Comparison of ENCODE assay signal across 1 cellular context in genomic region chr2:227163998-227164744, GRCh38.
TF ChIP-seq lines count a peak whose summit lies in the region.

TSS of gene COL4A3 (plus strand) at chr2:227164624. CDS start at chr2:227164727, 103 bp downstream.
TSS of gene COL4A4 (minus strand) at chr2:227164205. CDS start at chr2:227147483, 16,722 bp downstream.

TF ChIP-seq in HEK293, 187 proteins besides CTCF, POLR2A, EP300 and RAD21 (continued from another document and continues in another):
- TF ChIP-seq ZNF398 (tag by site-specific recombination; IDR thresholded peaks at IDR 0.05) (peak; percentile 83), GLIS2 (tag by site-specific recombination; IDR thresholded peaks at IDR 0.05) (peak; percentile 64), HOXA7 (CRISPR knock-in tag; IDR thresholded peaks at IDR 0.05; ENCODE audit: borderline replicate concordance) (no peak), EGR2 (tag by site-specific recombination; IDR thresholded peaks at IDR 0.05; ENCODE audit: low read depth) (peak; percentile 32; the same call in 1 of the 2 replicates), YY2 (tag by site-specific recombination; IDR thresholded peaks at IDR 0.05) (no peak), ZNF16 (tag by site-specific recombination; IDR thresholded peaks at IDR 0.05; ENCODE audit: low read depth) (no peak), ZNF2 (tag by site-specific recombination; IDR thresholded peaks at IDR 0.05) (no peak), ZNF585B (tag by site-specific recombination; IDR thresholded peaks at IDR 0.05) (no peak), TRIM28 (IDR thresholded peaks at IDR 0.05; ENCODE audit: borderline replicate concordance, low read length) (no peak), ZNF843 (tag by site-specific recombination; IDR thresholded peaks at IDR 0.05) (0 out of 2 replicates have a peak, but pooled peaks have one; percentile 30), ZNF510 (tag by site-specific recombination; IDR thresholded peaks at IDR 0.05; ENCODE audit: insufficient replicate concordance) (no peak), ZNF391 (tag by site-specific recombination; IDR thresholded peaks at IDR 0.05; ENCODE audit: borderline replicate concordance, low read depth) (no peak), ZBTB48 (tag by site-specific recombination; IDR thresholded peaks at IDR 0.05) (peak; percentile 37; the same call in 1 of the 2 replicates), ZNF600 (tag by site-specific recombination; IDR thresholded peaks at IDR 0.05) (0 out of 2 replicates have a peak, but pooled peaks have one; percentile 37), MZF1 (tag by site-specific recombination; IDR thresholded peaks at IDR 0.05; ENCODE audit: borderline replicate concordance) (no peak), ZSCAN4 (tag by site-specific recombination; IDR thresholded peaks at IDR 0.05) (no peak), ZNF341 (tag by site-specific recombination; IDR thresholded peaks at IDR 0.05; ENCODE audit: low read depth) (peak; percentile 90), ZNF433 (tag by site-specific recombination; IDR thresholded peaks at IDR 0.05; ENCODE audit: low read depth) (no peak), ZNF366 (tag by site-specific recombination; conservative IDR thresholded peaks at IDR 0.05) (0 out of 2 replicates have a peak, but pooled peaks have one; percentile 26), ZNF146 (tag by site-specific recombination; IDR thresholded peaks at IDR 0.05) (no peak), ZNF23 (tag by site-specific recombination; IDR thresholded peaks at IDR 0.05; ENCODE audit: borderline replicate concordance) (no peak), GLIS1 (tag by site-specific recombination; IDR thresholded peaks at IDR 0.05) (no peak; the same call in 1 of the 2 replicates), ZNF18 (tag by site-specific recombination; IDR thresholded peaks at IDR 0.05) (no peak), HOXC10 (CRISPR knock-in tag; IDR thresholded peaks at IDR 0.05) (no peak), WT1 (tag by site-specific recombination; IDR thresholded peaks at IDR 0.05) (peak; percentile 90), ZNF302 (tag by site-specific recombination; IDR thresholded peaks at IDR 0.05; ENCODE audit: low read depth) (no peak), ZNF670 (tag by site-specific recombination; IDR thresholded peaks at IDR 0.05; ENCODE audit: low read depth) (no peak), KLF10 (tag by site-specific recombination; IDR thresholded peaks at IDR 0.05) (peak; percentile 93), ZNF350 (tag by site-specific recombination; IDR thresholded peaks at IDR 0.05) (no peak), ZXDB (tag by site-specific recombination; IDR thresholded peaks at IDR 0.05) (0 out of 2 replicates have a peak, but pooled peaks have one; percentile 26), ZFP37 (tag by site-specific recombination; IDR thresholded peaks at IDR 0.05) (no peak), ZNF311 (tag by site-specific recombination; IDR thresholded peaks at IDR 0.05; ENCODE audit: borderline replicate concordance) (no peak), ZBTB21 (tag by site-specific recombination; IDR thresholded peaks at IDR 0.05) (no peak)
- TF ChIP-seq, protein P1, sequence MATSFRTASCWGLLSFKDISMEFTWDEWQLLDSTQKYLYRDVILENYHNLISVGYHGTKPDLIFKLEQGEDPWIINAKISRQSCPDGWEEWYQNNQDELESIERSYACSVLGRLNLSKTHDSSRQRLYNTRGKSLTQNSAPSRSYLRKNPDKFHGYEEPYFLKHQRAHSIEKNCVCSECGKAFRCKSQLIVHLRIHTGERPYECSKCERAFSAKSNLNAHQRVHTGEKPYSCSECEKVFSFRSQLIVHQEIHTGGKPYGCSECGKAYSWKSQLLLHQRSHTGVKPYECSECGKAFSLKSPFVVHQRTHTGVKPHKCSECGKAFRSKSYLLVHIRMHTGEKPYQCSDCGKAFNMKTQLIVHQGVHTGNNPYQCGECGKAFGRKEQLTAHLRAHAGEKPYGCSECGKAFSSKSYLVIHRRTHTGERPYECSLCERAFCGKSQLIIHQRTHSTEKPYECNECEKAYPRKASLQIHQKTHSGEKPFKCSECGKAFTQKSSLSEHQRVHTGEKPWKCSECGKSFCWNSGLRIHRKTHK (tag by site-specific recombination; IDR thresholded peaks at IDR 0.05): no peak
- TF ChIP-seq, protein P2, sequence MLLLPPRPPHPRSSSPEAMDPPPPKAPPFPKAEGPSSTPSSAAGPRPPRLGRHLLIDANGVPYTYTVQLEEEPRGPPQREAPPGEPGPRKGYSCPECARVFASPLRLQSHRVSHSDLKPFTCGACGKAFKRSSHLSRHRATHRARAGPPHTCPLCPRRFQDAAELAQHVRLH (tag by site-specific recombination; IDR thresholded peaks at IDR 0.05): no peak
- TF ChIP-seq, protein P3, sequence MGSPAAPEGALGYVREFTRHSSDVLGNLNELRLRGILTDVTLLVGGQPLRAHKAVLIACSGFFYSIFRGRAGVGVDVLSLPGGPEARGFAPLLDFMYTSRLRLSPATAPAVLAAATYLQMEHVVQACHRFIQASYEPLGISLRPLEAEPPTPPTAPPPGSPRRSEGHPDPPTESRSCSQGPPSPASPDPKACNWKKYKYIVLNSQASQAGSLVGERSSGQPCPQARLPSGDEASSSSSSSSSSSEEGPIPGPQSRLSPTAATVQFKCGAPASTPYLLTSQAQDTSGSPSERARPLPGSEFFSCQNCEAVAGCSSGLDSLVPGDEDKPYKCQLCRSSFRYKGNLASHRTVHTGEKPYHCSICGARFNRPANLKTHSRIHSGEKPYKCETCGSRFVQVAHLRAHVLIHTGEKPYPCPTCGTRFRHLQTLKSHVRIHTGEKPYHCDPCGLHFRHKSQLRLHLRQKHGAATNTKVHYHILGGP (tag by site-specific recombination; IDR thresholded peaks at IDR 0.05): no peak
- TF ChIP-seq, protein P4, sequence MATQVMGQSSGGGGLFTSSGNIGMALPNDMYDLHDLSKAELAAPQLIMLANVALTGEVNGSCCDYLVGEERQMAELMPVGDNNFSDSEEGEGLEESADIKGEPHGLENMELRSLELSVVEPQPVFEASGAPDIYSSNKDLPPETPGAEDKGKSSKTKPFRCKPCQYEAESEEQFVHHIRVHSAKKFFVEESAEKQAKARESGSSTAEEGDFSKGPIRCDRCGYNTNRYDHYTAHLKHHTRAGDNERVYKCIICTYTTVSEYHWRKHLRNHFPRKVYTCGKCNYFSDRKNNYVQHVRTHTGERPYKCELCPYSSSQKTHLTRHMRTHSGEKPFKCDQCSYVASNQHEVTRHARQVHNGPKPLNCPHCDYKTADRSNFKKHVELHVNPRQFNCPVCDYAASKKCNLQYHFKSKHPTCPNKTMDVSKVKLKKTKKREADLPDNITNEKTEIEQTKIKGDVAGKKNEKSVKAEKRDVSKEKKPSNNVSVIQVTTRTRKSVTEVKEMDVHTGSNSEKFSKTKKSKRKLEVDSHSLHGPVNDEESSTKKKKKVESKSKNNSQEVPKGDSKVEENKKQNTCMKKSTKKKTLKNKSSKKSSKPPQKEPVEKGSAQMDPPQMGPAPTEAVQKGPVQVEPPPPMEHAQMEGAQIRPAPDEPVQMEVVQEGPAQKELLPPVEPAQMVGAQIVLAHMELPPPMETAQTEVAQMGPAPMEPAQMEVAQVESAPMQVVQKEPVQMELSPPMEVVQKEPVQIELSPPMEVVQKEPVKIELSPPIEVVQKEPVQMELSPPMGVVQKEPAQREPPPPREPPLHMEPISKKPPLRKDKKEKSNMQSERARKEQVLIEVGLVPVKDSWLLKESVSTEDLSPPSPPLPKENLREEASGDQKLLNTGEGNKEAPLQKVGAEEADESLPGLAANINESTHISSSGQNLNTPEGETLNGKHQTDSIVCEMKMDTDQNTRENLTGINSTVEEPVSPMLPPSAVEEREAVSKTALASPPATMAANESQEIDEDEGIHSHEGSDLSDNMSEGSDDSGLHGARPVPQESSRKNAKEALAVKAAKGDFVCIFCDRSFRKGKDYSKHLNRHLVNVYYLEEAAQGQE (tag by site-specific recombination; IDR thresholded peaks at IDR 0.05): no peak
- TF ChIP-seq, protein P5, sequence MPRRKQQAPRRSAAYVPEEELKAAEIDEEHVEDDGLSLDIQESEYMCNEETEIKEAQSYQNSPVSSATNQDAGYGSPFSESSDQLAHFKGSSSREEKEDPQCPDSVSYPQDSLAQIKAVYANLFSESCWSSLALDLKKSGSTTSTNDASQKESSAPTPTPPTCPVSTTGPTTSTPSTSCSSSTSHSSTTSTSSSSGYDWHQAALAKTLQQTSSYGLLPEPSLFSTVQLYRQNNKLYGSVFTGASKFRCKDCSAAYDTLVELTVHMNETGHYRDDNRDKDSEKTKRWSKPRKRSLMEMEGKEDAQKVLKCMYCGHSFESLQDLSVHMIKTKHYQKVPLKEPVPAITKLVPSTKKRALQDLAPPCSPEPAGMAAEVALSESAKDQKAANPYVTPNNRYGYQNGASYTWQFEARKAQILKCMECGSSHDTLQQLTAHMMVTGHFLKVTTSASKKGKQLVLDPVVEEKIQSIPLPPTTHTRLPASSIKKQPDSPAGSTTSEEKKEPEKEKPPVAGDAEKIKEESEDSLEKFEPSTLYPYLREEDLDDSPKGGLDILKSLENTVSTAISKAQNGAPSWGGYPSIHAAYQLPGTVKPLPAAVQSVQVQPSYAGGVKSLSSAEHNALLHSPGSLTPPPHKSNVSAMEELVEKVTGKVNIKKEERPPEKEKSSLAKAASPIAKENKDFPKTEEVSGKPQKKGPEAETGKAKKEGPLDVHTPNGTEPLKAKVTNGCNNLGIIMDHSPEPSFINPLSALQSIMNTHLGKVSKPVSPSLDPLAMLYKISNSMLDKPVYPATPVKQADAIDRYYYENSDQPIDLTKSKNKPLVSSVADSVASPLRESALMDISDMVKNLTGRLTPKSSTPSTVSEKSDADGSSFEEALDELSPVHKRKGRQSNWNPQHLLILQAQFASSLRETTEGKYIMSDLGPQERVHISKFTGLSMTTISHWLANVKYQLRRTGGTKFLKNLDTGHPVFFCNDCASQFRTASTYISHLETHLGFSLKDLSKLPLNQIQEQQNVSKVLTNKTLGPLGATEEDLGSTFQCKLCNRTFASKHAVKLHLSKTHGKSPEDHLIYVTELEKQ (tag by site-specific recombination; IDR thresholded peaks at IDR 0.05; ENCODE audit: borderline replicate concordance): no peak
- TF ChIP-seq, protein P6, sequence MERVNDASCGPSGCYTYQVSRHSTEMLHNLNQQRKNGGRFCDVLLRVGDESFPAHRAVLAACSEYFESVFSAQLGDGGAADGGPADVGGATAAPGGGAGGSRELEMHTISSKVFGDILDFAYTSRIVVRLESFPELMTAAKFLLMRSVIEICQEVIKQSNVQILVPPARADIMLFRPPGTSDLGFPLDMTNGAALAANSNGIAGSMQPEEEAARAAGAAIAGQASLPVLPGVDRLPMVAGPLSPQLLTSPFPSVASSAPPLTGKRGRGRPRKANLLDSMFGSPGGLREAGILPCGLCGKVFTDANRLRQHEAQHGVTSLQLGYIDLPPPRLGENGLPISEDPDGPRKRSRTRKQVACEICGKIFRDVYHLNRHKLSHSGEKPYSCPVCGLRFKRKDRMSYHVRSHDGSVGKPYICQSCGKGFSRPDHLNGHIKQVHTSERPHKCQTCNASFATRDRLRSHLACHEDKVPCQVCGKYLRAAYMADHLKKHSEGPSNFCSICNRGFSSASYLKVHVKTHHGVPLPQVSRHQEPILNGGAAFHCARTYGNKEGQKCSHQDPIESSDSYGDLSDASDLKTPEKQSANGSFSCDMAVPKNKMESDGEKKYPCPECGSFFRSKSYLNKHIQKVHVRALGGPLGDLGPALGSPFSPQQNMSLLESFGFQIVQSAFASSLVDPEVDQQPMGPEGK (tag by site-specific recombination; IDR thresholded peaks at IDR 0.05): peak; percentile 76
